ENCODE assay signal across 9 cellular contexts in genomic region chr10:22253578-22253882, GRCh38. TPM values are rescaled to one million over a fixed set of nuclear protein-coding genes. Genes with fewer than 3 reads are reported as not detected.
A peak's percentile ranks its signal among the peaks of the same experiment; 100 is the strongest.
DNase-seq lines count a peak whose midpoint lies in the region; ATAC-seq and TF ChIP-seq lines count a peak whose summit lies in the region.
"Had no signal": no experiment of that assay in that cellular context is flagged by ENCODE, and none has a peak within 500 bp of the region (broad histone marks: within the 10 kb centered on the region; RNA-seq: fewer than 3 reads in every experiment).

No MANE protein-coding gene starts in this region.

- TF ChIP-seq POLR2A in HCT116 (IDR thresholded peaks at IDR 0.05; ENCODE audit: borderline replicate concordance, extremely low read depth, insufficient read depth, insufficient read length): no peak

- no peak for TF ChIP-seq CTCF in HCT116 (IDR thresholded peaks at IDR 0.05 in 2 of 3, conservative IDR thresholded peaks at IDR 0.05 in 1 of 3; ENCODE audit: borderline replicate concordance in 1 of 3, insufficient read depth in 1 of 3, low read depth in 2 of 3, low read length in 2 of 3)

- peak overlapping the region; percentile 96 for H3K27ac Mint-ChIP-seq in activated naive CD4-positive, alpha-beta T cell treated with anti-CD3 and anti-CD28 coated beads for 36 hours

- CTCF ChIA-PET in HCT116 (lab: Charles Lee): no interaction called here
- CTCF ChIA-PET in activated naive CD4-positive, alpha-beta T cell treated with anti-CD3 and anti-CD28 coated beads for 36 hours (lab: Charles Lee): interaction anchor here (0.7 kb wide), 1 partner anchor 87 kb away, joined by 3 read pairs; no protein-coding TSS in a partner anchor

- H3K27ac ChIP-seq in HCT116 (ENCODE audit: low read depth, low read length) (peak overlapping the region; percentile 70), right cardiac atrium (ENCODE audit: low read length) (peak overlapping the region; percentile 98), skeletal muscle tissue (ENCODE audit: low read depth, low read length) (peak overlapping the region; percentile 94)

- H3K36me3 ChIP-seq in HCT116 (ENCODE audit: control insufficient read depth in 1 of 2, insufficient read depth in 2 of 2, low read length in 2 of 2) (no peaks in the 10 kb centered on the region), skeletal muscle tissue (ENCODE audit: control insufficient read depth in 3 of 3, insufficient read depth in 3 of 3, low read length in 3 of 3) (no peaks in the 10 kb centered on the region)

- H3K36me3 Mint-ChIP-seq in activated naive CD4-positive, alpha-beta T cell treated with anti-CD3 and anti-CD28 coated beads for 36 hours (ENCODE audit: low read depth): peaks cover 4% of the 10 kb centered on the region

- no peaks in the 10 kb centered on the region for H3K9me2 ChIP-seq in HCT116 (ENCODE audit: insufficient read depth)

- H3K9ac ChIP-seq in HCT116 (ENCODE audit: low read length) (peak overlapping the region; percentile 70), skeletal muscle tissue (ENCODE audit: low read depth in 1 of 3, low read length in 3 of 3) (peak overlapping the region in 2 of 3 donors; percentile 40 to 95)

- peak overlapping the region; percentile 72 for H3K4me2 ChIP-seq in HCT116 (ENCODE audit: low read length)

- no peaks in the 10 kb centered on the region for H3K9me3 ChIP-seq in HCT116 (ENCODE audit: control insufficient read depth in 1 of 2, insufficient read depth in 1 of 2, low read depth in 1 of 2, low read length in 2 of 2)
- no peaks in the 10 kb centered on the region for H3K9me3 ChIP-seq in right cardiac atrium (ENCODE audit: control insufficient read depth, low read length)
- H3K9me3 ChIP-seq in skeletal muscle tissue (ENCODE audit: control insufficient read depth in 3 of 3, low read length in 3 of 3): no peaks in the 10 kb centered on the region

- intact Hi-C loops in HCT116 (cut with micrococcal nuclease) (loop anchor here (10.0 kb wide), 1 partner anchor 811 kb away; no protein-coding TSS in a partner anchor), right cardiac atrium (cut with DNase I) (loop anchor here in 3 of 4 donors (5.0 to 10.0 kb wide), 3 partner anchors 61 to 731 kb away; partner anchors contain the start of gene COMMD3 (in 3 of the 3))
- intact Hi-C loops in activated naive CD4-positive, alpha-beta T cell treated with anti-CD3 and anti-CD28 coated beads for 36 hours (cut with micrococcal nuclease): loop anchor here (5.0 to 10.0 kb wide), 4 partner anchors 721 to 1191 kb away; partner anchors contain the start of genes MLLT10 and MSRB2

- H3K4me1 Mint-ChIP-seq in activated naive CD4-positive, alpha-beta T cell treated with anti-CD3 and anti-CD28 coated beads for 36 hours (ENCODE audit: low read depth): peaks cover 25% of the 10 kb centered on the region

- no peaks in the 10 kb centered on the region for H3K79me2 ChIP-seq in HCT116 (ENCODE audit: insufficient read depth, low read length)

- H2AFZ ChIP-seq in HCT116 (ENCODE audit: low read depth, low read length, poor library complexity, severe bottlenecking): no peak overlapping the region

- 37% methylated on average over 24 of the region's 24 CpGs for WGBS in right cardiac atrium

- peak; percentile 50 for ATAC-seq in HCT116
- ATAC-seq in right cardiac atrium: peak; percentile 52 to 84
- no peak for ATAC-seq in GM19023 (IDR thresholded peaks at IDR 0.05; ENCODE audit: unreplicated experiment)
- ATAC-seq in HG02885 (IDR thresholded peaks at IDR 0.05; ENCODE audit: poor library complexity, unreplicated experiment): no peak

- H3K4me3 ChIP-seq in HCT116 (replicated peaks in 1 of 2; ENCODE audit: low read depth in 1 of 2, low read length in 2 of 2): peak overlapping the region; percentile 47 to 59
- H3K4me3 ChIP-seq in right cardiac atrium (ENCODE audit: low read length): peak overlapping the region; percentile 87
- H3K4me3 ChIP-seq in skeletal muscle tissue (ENCODE audit: low read length in 3 of 3): peak overlapping the region; percentile 85 to 94 (median 91)

- no peaks in the 10 kb centered on the region for H4K20me1 ChIP-seq in HCT116 (ENCODE audit: insufficient read depth)

- H3K4me3 Mint-ChIP-seq in activated naive CD4-positive, alpha-beta T cell treated with anti-CD3 and anti-CD28 coated beads for 36 hours: peak overlapping the region; percentile 99

- RAD21 ChIA-PET in HCT116 (lab: Charles Lee; ENCODE audit: low non-redundant PET in 1 of 2, low total read pairs in 2 of 2, uncharacterized antibody in 2 of 2, unreplicated experiment in 2 of 2): no interaction called here

- H3K27me3 ChIP-seq in HCT116 (ENCODE audit: insufficient read depth, low read length): no peaks in the 10 kb centered on the region
- H3K27me3 ChIP-seq in right cardiac atrium (ENCODE audit: control insufficient read depth, insufficient read depth): no peaks in the 10 kb centered on the region
- no peaks in the 10 kb centered on the region for H3K27me3 ChIP-seq in skeletal muscle tissue (ENCODE audit: control insufficient read depth in 3 of 3, insufficient read depth in 3 of 3, low read length in 3 of 3)

- H3K4me1 ChIP-seq in HCT116 (ENCODE audit: control insufficient read depth in 1 of 2, insufficient read depth in 2 of 2, low read length in 2 of 2) (peaks cover 0 to 12% of the 10 kb centered on the region in 2 experiments; a peak in 3 of 4 replicates), right cardiac atrium (ENCODE audit: control insufficient read depth, insufficient read depth, low read length) (no peaks in the 10 kb centered on the region), skeletal muscle tissue (ENCODE audit: control insufficient read depth in 3 of 3, insufficient read depth in 3 of 3, low read length in 3 of 3) (no peaks in the 10 kb centered on the region)

- H3K27me3 Mint-ChIP-seq in activated naive CD4-positive, alpha-beta T cell treated with anti-CD3 and anti-CD28 coated beads for 36 hours (ENCODE audit: low read depth): peaks cover 5% of the 10 kb centered on the region

- POLR2A ChIA-PET in HCT116 (lab: Charles Lee): no interaction called here

- no peak for DNase-seq in HCT116 (ENCODE audit: low read depth, low spot score)
- peak; percentile 61 for DNase-seq in activated naive CD4-positive, alpha-beta T cell treated with anti-CD3 and anti-CD28 coated beads for 36 hours
- peak; percentile 75 to 88 (median 85) for DNase-seq in right cardiac atrium
- no peak for DNase-seq in putamen (ENCODE audit: low spot score)
- DNase-seq in NCI-H526 (lab: John Stamatoyannopoulos, UW): no peak

- no peaks in the 10 kb centered on the region for H3K9me3 Mint-ChIP-seq in activated naive CD4-positive, alpha-beta T cell treated with anti-CD3 and anti-CD28 coated beads for 36 hours

- TSS peak; percentile 40 for BruUV-seq in HCT116 (replicated peaks; lab: Mats Ljungman, UMichigan)

- no peak for TF ChIP-seq RAD21 in HCT116 (IDR thresholded peaks at IDR 0.05; ENCODE audit: low read depth)

TF ChIP-seq in HCT116, 20 proteins besides CTCF, POLR2A, EP300 and RAD21:
- TF ChIP-seq ZBTB33 (IDR thresholded peaks at IDR 0.05; ENCODE audit: extremely low read depth, insufficient replicate concordance, low read length) (no peak), ZFX (IDR thresholded peaks at IDR 0.05) (no peak), FOSL1 (IDR thresholded peaks at IDR 0.05; ENCODE audit: low read depth) (no peak), MAX (IDR thresholded peaks at IDR 0.05) (no peak), ZNF274 (IDR thresholded peaks at IDR 0.05; ENCODE audit: low read depth, low read length) (no peak)

RNA-seq across cellular contexts. Expression of gene EBLN1, which starts 35.7 kb away (rescaled TPM):
- total RNA-seq in HCT116 (2021; ENCODE audit: unreplicated experiment): not detected
- polyA plus RNA-seq in HCT116 (2012): 0.07 TPM in 1 of 2 replicates, not detected in the other
- total RNA-seq in activated naive CD4-positive, alpha-beta T cell treated with anti-CD3 and anti-CD28 coated beads for 36 hours: not detected
- not detected for total RNA-seq in right cardiac atrium
- polyA plus RNA-seq in right cardiac atrium: not detected
- under 0.01 TPM for total RNA-seq in skeletal muscle tissue
- polyA plus RNA-seq: adipose tissue had no signal

Comparison
In these comparisons a context has a peak if more than half of its experiments do, and no peak if none do; other contexts are left out.
1. ATAC-seq: peak in HCT116 (single experiment) and right cardiac atrium (2 of 2); none in GM19023 (single experiment) and HG02885 (single experiment).
2. DNase-seq: peak in activated naive CD4-positive, alpha-beta T cell treated with anti-CD3 and anti-CD28 coated beads for 36 hours (single experiment) and right cardiac atrium (3 of 3); none in HCT116 (single experiment), putamen (single experiment) and NCI-H526 (0 of 2).
3. Peak in every context shown above with its lines, with median percentiles within 50 percentile points of each other: H3K27ac ChIP-seq and H3K4me3 ChIP-seq.